Comparison of ENCODE assay signal across 30 cellular contexts in genomic region chr1:88204768-88205167, GRCh38.
"Had no signal": no experiment of that assay in that cellular context is flagged by ENCODE, and none has a peak within 500 bp of the region (broad histone marks: within the 10 kb centered on the region; RNA-seq: fewer than 3 reads in every experiment).

No MANE protein-coding gene starts in this region.

- DNase-seq: activated B cell treated with CpG ODN at 0.5 μM for 24 hours; activated CD4-positive, alpha-beta memory T cell treated with anti-CD3 and anti-CD28 coated beads for 36 hours; activated CD4-positive, alpha-beta T cell treated with anti-CD3 and anti-CD28 coated beads for 4 hours; activated CD4-positive, alpha-beta T cell treated with anti-CD3 and anti-CD28 coated beads, Interleukin-2, amount 10 ng/mL, durations not matched to agents 24 days and 14 days; activated CD4-positive, alpha-beta T cell treated with anti-CD3 and anti-CD28 coated beads, Interleukin-2, amount 50 U/mL, for 1 hour; activated CD4-positive, alpha-beta T cell treated with anti-CD3 and anti-CD28 coated beads, Interleukin-2, amount 50 U/mL, for 4 hours; activated CD4-positive, CD25-positive, alpha-beta regulatory T cell treated with anti-CD3 and anti-CD28 coated beads, Interleukin-2, amount 50 U/mL, for 72 hours; activated CD8-positive, alpha-beta memory T cell treated with anti-CD3 and anti-CD28 coated beads, Interleukin-2, amount 50 U/mL, for 4 hours; activated CD8-positive, alpha-beta T cell treated with anti-CD3 and anti-CD28 coated beads for 36 hours; activated effector memory CD4-positive, alpha-beta T cell treated with anti-CD3 and anti-CD28 coated beads, Interleukin-2, amount 50 U/mL, for 16 hours; activated gamma-delta T cell treated with Interleukin-2 at 50 U/mL for 16 hours; activated naive CD4-positive, alpha-beta T cell; activated naive CD4-positive, alpha-beta T cell treated with anti-CD3 and anti-CD28 coated beads for 36 hours; activated naive CD4-positive, alpha-beta T cell treated with anti-CD3 and anti-CD28 coated beads, Interleukin-2, amount 50 U/mL, for 16 hours; activated naive CD8-positive, alpha-beta T cell treated with anti-CD3 and anti-CD28 coated beads for 36 hours; activated T-cell treated with anti-CD3 and anti-CD28 coated beads for 4 hours; activated T-cell treated with anti-CD3 and anti-CD28 coated beads, Interleukin-2, amount 50 U/mL, for 1 hour; activated T-cell treated with anti-CD3 and anti-CD28 coated beads, Interleukin-2, amount 50 U/mL, for 4 hours; activated T-cell treated with anti-CD3 and anti-CD28 coated beads, Interleukin-2, amount 50 U/mL, for 72 hours; adrenal gland; amniotic stem cell; aorta; body of pancreas; brain microvascular endothelial cell; cerebellar nuclear complex; T-helper 2 cell; T-helper 9 cell had no signal

- H3K4me3 ChIP-seq: adrenal gland, body of pancreas, breast epithelium had no signal

- ATAC-seq: activated CD8-positive, alpha-beta T cell treated with anti-CD3 and anti-CD28 coated beads for 36 hours; activated naive CD4-positive, alpha-beta T cell treated with anti-CD3 and anti-CD28 coated beads, Interleukin-2, amount 50 U/mL, for 72 hours; activated T-cell treated with anti-CD3 and anti-CD28 coated beads, Interleukin-2, amount 50 U/mL, for 4 hours; activated T-cell treated with anti-CD3 and anti-CD28 coated beads, Interleukin-2, amount 50 U/mL, for 72 hours; activated T-helper 17 cell treated with anti-CD3 and anti-CD28 coated beads, Interleukin-2, amount 50 U/mL, for 72 hours; body of pancreas had no signal
